In the genomic region with DNA sequence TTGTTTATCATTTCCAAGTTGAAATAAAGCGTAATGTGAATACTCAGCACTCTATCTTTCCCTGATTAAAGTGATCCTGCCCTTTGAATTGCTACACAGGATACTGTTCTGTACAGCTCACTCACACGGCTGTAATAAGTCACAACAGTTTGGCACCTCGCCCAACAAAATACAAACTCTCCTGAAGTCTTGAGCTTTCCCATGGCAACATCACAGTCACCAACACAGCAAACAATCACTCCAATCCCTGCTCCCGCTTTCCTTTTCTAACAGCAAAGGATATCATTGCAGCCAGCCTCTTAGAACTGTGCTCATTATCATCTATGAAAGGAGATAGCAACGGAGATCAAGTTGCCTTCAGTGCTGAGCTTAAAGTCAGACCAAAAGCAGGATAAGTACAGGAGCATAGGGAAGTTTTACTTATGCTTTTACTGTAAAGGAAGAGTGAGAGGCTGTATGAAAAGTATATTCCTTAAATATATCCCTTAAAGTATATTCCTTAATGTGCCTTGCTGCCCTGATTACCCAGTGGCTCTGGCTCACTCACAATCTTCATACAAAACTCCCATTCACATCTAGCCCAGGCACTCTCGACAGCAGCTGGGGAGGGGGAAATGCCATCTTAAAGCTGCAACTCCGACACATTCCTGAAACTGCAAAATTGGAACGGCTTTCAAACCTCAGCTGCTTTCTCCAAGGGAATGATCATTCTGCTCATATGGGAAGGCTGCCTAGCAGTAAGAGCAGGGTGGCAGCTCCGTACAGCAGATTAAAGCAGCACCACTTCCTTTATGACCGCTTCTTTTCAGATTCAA, we compare ENCODE assay signal across 8 cellular contexts. TPM values are rescaled to one million over a fixed set of nuclear protein-coding genes. Genes with fewer than 3 reads are reported as not detected.
A peak's percentile ranks its signal among the peaks of the same experiment; 100 is the strongest.
DNase-seq lines count a peak whose midpoint lies in the region; ATAC-seq and TF ChIP-seq lines count a peak whose summit lies in the region.

No MANE protein-coding gene starts in this region.

- H3K36me3 ChIP-seq in mucosa of descending colon (ENCODE audit: low read depth), result no peaks in the 10 kb centered on the region
- no peaks in the 10 kb centered on the region for H3K36me3 ChIP-seq in transverse colon

- peak; percentile 98 for DNase-seq in AG10803 (ENCODE audit: low read depth)
- DNase-seq in HS-5 (ENCODE audit: low read depth), result peak; percentile 97
- DNase-seq in epithelial cell of prostate (ENCODE audit: low read depth, low spot score), result peak; percentile 88
- peak in 1 of 3 donors; percentile 94 for DNase-seq in mucosa of descending colon
- DNase-seq in transverse colon, result peak; percentile 90

- no peak for TF ChIP-seq EP300 in transverse colon (IDR thresholded peaks at IDR 0.05; ENCODE audit: low read depth)

- H3K4me1 ChIP-seq in mucosa of descending colon (ENCODE audit: low read depth), result peaks cover 69% of the 10 kb centered on the region
- H3K4me1 ChIP-seq in transverse colon, result peaks cover 41 to 95% (median 71%) of the 10 kb centered on the region in 4 donors

- H3K27ac ChIP-seq in epithelial cell of prostate (peak overlapping the region; percentile 93), transverse colon (peak overlapping the region; percentile 86 to 93 (median 90))

- intact Hi-C loops in mucosa of descending colon (cut with DNase I, micrococcal nuclease) (loop anchor here in 1 of 2 donors (5.0 kb wide), 1 partner anchor 35 kb away; the partner anchor contains the start of gene MAML2), transverse colon (cut with DNase I; ENCODE audit: low total_unique reads) (no loop called here)

- peak; percentile 51 for TF ChIP-seq POLR2A in transverse colon (IDR thresholded peaks at IDR 0.05)

- H3K9me3 ChIP-seq in mucosa of descending colon (no peaks in the 10 kb centered on the region), transverse colon (no peaks in the 10 kb centered on the region)

- H3K27me3 ChIP-seq in transverse colon, result no peaks in the 10 kb centered on the region

- peak overlapping the region; percentile 48 for H3K4me3 ChIP-seq in AG10803 (ENCODE audit: low read length)
- H3K4me3 ChIP-seq in mucosa of descending colon, result no peak overlapping the region
- H3K4me3 ChIP-seq in transverse colon, result peak overlapping the region in 3 of 4 donors; percentile 5 to 29 (median 19)

- TF ChIP-seq CTCF in AG10803 (conservative IDR thresholded peaks at IDR 0.05; ENCODE audit: low read length) (no peak), mucosa of descending colon (IDR thresholded peaks at IDR 0.05) (no peak), transverse colon (IDR thresholded peaks at IDR 0.05) (no peak)

- 8 to 20% methylated on average over 6 to 10 of the region's 10 CpGs for WGBS in transverse colon (ENCODE audit: low coverage in 1 of 2), 2 donors

- in situ Hi-C loops in transverse colon (cut with MboI; ENCODE audit: low pct_ligation_motif_present in 1 of 4, low pct_unique_long_range_greater_than_20kb in 1 of 4, low sequenced_read_pairs in 3 of 4), result no loop called here

- ATAC-seq in SK-N-SH treated with all-trans-retinoic acid at 6 μM for 48 hours (peak; percentile 83), mucosa of descending colon (peak; percentile 86), HG02798 (IDR thresholded peaks at IDR 0.05; ENCODE audit: poor library complexity, unreplicated experiment) (no peak), GM18861 (IDR thresholded peaks at IDR 0.05; ENCODE audit: unreplicated experiment) (no peak)

TF ChIP-seq in SK-N-SH treated with all-trans-retinoic acid at 6 μM for 48 hours, 23 proteins besides CTCF, POLR2A, EP300 and RAD21:
- TF ChIP-seq ISL1 (CRISPR knock-in tag; IDR thresholded peaks at IDR 0.05) (peak; percentile 54), SNAI2 (CRISPR knock-in tag; IDR thresholded peaks at IDR 0.05) (no peak), CREB5 (CRISPR knock-in tag; IDR thresholded peaks at IDR 0.05; ENCODE audit: low read depth) (no peak; the same call in 1 of the 2 replicates), BACH2 (CRISPR knock-in tag; IDR thresholded peaks at IDR 0.05; ENCODE audit: borderline replicate concordance) (no peak), ZNF565 (CRISPR knock-in tag; conservative IDR thresholded peaks at IDR 0.05; ENCODE audit: low read depth) (no peak), TSHZ2 (CRISPR knock-in tag; IDR thresholded peaks at IDR 0.05) (no peak)
- TF ChIP-seq, protein P1, sequence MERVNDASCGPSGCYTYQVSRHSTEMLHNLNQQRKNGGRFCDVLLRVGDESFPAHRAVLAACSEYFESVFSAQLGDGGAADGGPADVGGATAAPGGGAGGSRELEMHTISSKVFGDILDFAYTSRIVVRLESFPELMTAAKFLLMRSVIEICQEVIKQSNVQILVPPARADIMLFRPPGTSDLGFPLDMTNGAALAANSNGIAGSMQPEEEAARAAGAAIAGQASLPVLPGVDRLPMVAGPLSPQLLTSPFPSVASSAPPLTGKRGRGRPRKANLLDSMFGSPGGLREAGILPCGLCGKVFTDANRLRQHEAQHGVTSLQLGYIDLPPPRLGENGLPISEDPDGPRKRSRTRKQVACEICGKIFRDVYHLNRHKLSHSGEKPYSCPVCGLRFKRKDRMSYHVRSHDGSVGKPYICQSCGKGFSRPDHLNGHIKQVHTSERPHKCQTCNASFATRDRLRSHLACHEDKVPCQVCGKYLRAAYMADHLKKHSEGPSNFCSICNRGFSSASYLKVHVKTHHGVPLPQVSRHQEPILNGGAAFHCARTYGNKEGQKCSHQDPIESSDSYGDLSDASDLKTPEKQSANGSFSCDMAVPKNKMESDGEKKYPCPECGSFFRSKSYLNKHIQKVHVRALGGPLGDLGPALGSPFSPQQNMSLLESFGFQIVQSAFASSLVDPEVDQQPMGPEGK (CRISPR knock-in tag; IDR thresholded peaks at IDR 0.05; ENCODE audit: borderline replicate concordance), result no peak
- TF ChIP-seq, protein P2, sequence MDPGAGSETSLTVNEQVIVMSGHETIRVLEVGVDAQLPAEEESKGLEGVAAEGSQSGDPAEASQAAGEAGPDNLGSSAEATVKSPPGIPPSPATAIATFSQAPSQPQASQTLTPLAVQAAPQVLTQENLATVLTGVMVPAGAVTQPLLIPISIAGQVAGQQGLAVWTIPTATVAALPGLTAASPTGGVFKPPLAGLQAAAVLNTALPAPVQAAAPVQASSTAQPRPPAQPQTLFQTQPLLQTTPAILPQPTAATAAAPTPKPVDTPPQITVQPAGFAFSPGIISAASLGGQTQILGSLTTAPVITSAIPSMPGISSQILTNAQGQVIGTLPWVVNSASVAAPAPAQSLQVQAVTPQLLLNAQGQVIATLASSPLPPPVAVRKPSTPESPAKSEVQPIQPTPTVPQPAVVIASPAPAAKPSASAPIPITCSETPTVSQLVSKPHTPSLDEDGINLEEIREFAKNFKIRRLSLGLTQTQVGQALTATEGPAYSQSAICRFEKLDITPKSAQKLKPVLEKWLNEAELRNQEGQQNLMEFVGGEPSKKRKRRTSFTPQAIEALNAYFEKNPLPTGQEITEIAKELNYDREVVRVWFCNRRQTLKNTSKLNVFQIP (CRISPR knock-in tag; IDR thresholded peaks at IDR 0.05; ENCODE audit: borderline replicate concordance, low read depth), result no peak

RNA-seq across cellular contexts. Expression of gene MAML2, which starts 35.9 kb away (rescaled TPM):
- total RNA-seq in mucosa of descending colon, result 10 to 100 TPM; 15.2 to 26.4 (median 15.8) TPM
- total RNA-seq in transverse colon, result 10 to 100 TPM; 15.9 to 31.9 (median 24.9) TPM

Comparison
In these comparisons a context has a peak if more than half of its experiments do, and no peak if none do; other contexts are left out.
1. ATAC-seq: peak in SK-N-SH treated with all-trans-retinoic acid at 6 μM for 48 hours (single experiment) and mucosa of descending colon (single experiment); none in HG02798 (single experiment) and GM18861 (single experiment).